19 cellular contexts compared by ENCODE assay signal in genomic region chr3:37240170-37240945, GRCh38. TPM values are rescaled to one million over a fixed set of nuclear protein-coding genes. Genes with fewer than 3 reads are reported as not detected.
DNase-seq lines count a peak whose midpoint lies in the region; ATAC-seq, FAIRE-seq and TF ChIP-seq lines count a peak whose summit lies in the region.
"Had no signal": no experiment of that assay in that cellular context is flagged by ENCODE, and none has a peak within 500 bp of the region (broad histone marks: within the 10 kb centered on the region; RNA-seq: fewer than 3 reads in every experiment).

No MANE protein-coding gene starts in this region.

- peak overlapping the region in 1 of 11 experiments; percentile 48; a peak in 1 of 22 replicates for H3K9ac ChIP-seq in BLaER1 treated with 17β-estradiol and CSF1 and Interleukin-3, amounts not matched to agents 10 nM and 100 nM

- peaks cover 0 to 16% (median 13%) of the 10 kb centered on the region in 11 experiments; a peak in 13 of 22 replicates for H4K20me1 ChIP-seq in BLaER1 treated with 17β-estradiol and CSF1 and Interleukin-3, amounts not matched to agents 10 nM and 100 nM

- H3K9me3 Mint-ChIP-seq in nephron = no peaks in the 10 kb centered on the region
- H3K9me3 Mint-ChIP-seq in activated T-helper 2 cell treated with anti-CD3 and anti-CD28 coated beads, Interferon-gamma antibody, Interleukin-2, Interleukin-4, amounts not matched to agents 10 μg/mL and 5 μg/mL and 100 μg/mL, durations not matched to agents 14 hours and 24 hours and 36 hours = no peaks in the 10 kb centered on the region

- no peak overlapping the region for H3K4me3 ChIP-seq in BLaER1 treated with 17β-estradiol and CSF1 and Interleukin-3, amounts not matched to agents 10 nM and 100 nM
- H3K4me3 ChIP-seq in RWPE2 (ENCODE audit: severe bottlenecking) = no peak overlapping the region
- H3K4me3 ChIP-seq: SJCRH30 had no signal

- ATAC-seq in RWPE2 (ENCODE audit: low read depth) (no peak), GM19351 (IDR thresholded peaks at IDR 0.05; ENCODE audit: unreplicated experiment) (no peak)
- ATAC-seq: HCT116 had no signal

- peak overlapping the region in 2 of 3 experiments; percentile 8 to 60 for H3K27ac Mint-ChIP-seq in nephron
- no peak overlapping the region for H3K27ac Mint-ChIP-seq in activated T-helper 2 cell treated with anti-CD3 and anti-CD28 coated beads, Interferon-gamma antibody, Interleukin-2, Interleukin-4, amounts not matched to agents 10 μg/mL and 5 μg/mL and 100 μg/mL, durations not matched to agents 14 hours and 24 hours and 36 hours

- intact Hi-C loops in activated T-helper 2 cell treated with anti-CD3 and anti-CD28 coated beads, Interferon-gamma antibody, Interleukin-2, Interleukin-4, amounts not matched to agents 10 μg/mL and 5 μg/mL and 100 μg/mL, durations not matched to agents 14 hours and 24 hours and 36 hours (cut with micrococcal nuclease) = no loop called here

- no peak for TF ChIP-seq POLR2A in GM12892 (IDR thresholded peaks at IDR 0.05; ENCODE audit: low read depth, low read length)

- DNase-seq in ELR (ENCODE audit: low read depth) = peak; percentile 34
- no peak for DNase-seq in RWPE2 (ENCODE audit: low spot score)
- DNase-seq in activated T-helper 2 cell treated with anti-CD3 and anti-CD28 coated beads, Interferon-gamma antibody, Interleukin-2, Interleukin-4, amounts not matched to agents 10 μg/mL and 5 μg/mL and 100 μg/mL, durations not matched to agents 14 hours and 24 hours and 36 hours (ENCODE audit: low spot score) = no peak
- no peak for DNase-seq in GM12892 (ENCODE audit: insufficient read length)
- DNase-seq: ACHN, KG1, MM.1S, NCI-H1417, NCI-H2029, NCI-H510A treated with DMSO at 0.1 percent for 48 hours, OCI-M1, RPMI8226 had no signal

- no peaks in the 10 kb centered on the region for H3K36me3 Mint-ChIP-seq in nephron (ENCODE audit: low read depth)
- peaks cover 11% of the 10 kb centered on the region for H3K36me3 Mint-ChIP-seq in activated T-helper 2 cell treated with anti-CD3 and anti-CD28 coated beads, Interferon-gamma antibody, Interleukin-2, Interleukin-4, amounts not matched to agents 10 μg/mL and 5 μg/mL and 100 μg/mL, durations not matched to agents 14 hours and 24 hours and 36 hours (ENCODE audit: low read depth)

- no peaks in the 10 kb centered on the region for H3K9me3 ChIP-seq in BLaER1 treated with 17β-estradiol and CSF1 and Interleukin-3, amounts not matched to agents 10 nM and 100 nM (replicated peaks in 1 of 11)
- no peaks in the 10 kb centered on the region for H3K9me3 ChIP-seq in RWPE2 (ENCODE audit: severe bottlenecking)
- H3K9me3 ChIP-seq: SJCRH30 had no signal

- no peak for TF ChIP-seq CTCF in RWPE2 (IDR thresholded peaks at IDR 0.05; ENCODE audit: poor library complexity, severe bottlenecking)
- no peak for TF ChIP-seq CTCF in nephron (IDR thresholded peaks at IDR 0.05; ENCODE audit: unreplicated experiment in 3 of 3)

- no peaks in the 10 kb centered on the region for H3K27me3 ChIP-seq in BLaER1 treated with 17β-estradiol and CSF1 and Interleukin-3, amounts not matched to agents 10 nM and 100 nM
- H3K27me3 ChIP-seq in RWPE2 (ENCODE audit: insufficient read depth, poor library complexity, severe bottlenecking) = no peaks in the 10 kb centered on the region
- H3K27me3 ChIP-seq: SJCRH30 had no signal

- no peaks in the 10 kb centered on the region for H3K27me3 Mint-ChIP-seq in nephron (ENCODE audit: low read depth)
- peaks cover 3% of the 10 kb centered on the region for H3K27me3 Mint-ChIP-seq in activated T-helper 2 cell treated with anti-CD3 and anti-CD28 coated beads, Interferon-gamma antibody, Interleukin-2, Interleukin-4, amounts not matched to agents 10 μg/mL and 5 μg/mL and 100 μg/mL, durations not matched to agents 14 hours and 24 hours and 36 hours (ENCODE audit: low read depth)

- peak overlapping the region; percentile 38 to 76 (median 45) for H3K4me3 Mint-ChIP-seq in nephron
- no peak overlapping the region for H3K4me3 Mint-ChIP-seq in activated T-helper 2 cell treated with anti-CD3 and anti-CD28 coated beads, Interferon-gamma antibody, Interleukin-2, Interleukin-4, amounts not matched to agents 10 μg/mL and 5 μg/mL and 100 μg/mL, durations not matched to agents 14 hours and 24 hours and 36 hours (ENCODE audit: low read depth)

- H3K4me1 Mint-ChIP-seq in nephron = peaks cover 31% of the 10 kb centered on the region
- peaks cover 20% of the 10 kb centered on the region for H3K4me1 Mint-ChIP-seq in activated T-helper 2 cell treated with anti-CD3 and anti-CD28 coated beads, Interferon-gamma antibody, Interleukin-2, Interleukin-4, amounts not matched to agents 10 μg/mL and 5 μg/mL and 100 μg/mL, durations not matched to agents 14 hours and 24 hours and 36 hours (ENCODE audit: low read depth)

- peak overlapping the region in 8 of 11 experiments; percentile 2 to 56 (median 30); a peak in 11 of 22 replicates for H3K4me2 ChIP-seq in BLaER1 treated with 17β-estradiol and CSF1 and Interleukin-3, amounts not matched to agents 10 nM and 100 nM

- no peaks in the 10 kb centered on the region; a peak in 1 of 22 replicates for H3K36me3 ChIP-seq in BLaER1 treated with 17β-estradiol and CSF1 and Interleukin-3, amounts not matched to agents 10 nM and 100 nM
- peaks cover 9% of the 10 kb centered on the region for H3K36me3 ChIP-seq in RWPE2 (ENCODE audit: low read depth)
- H3K36me3 ChIP-seq: SJCRH30 had no signal

- FAIRE-seq in GM12892 (lab: Jason Lieb, UNC) = no peak
- FAIRE-seq: GM18507 had no signal

- H3K4me1 ChIP-seq in BLaER1 treated with 17β-estradiol and CSF1 and Interleukin-3, amounts not matched to agents 10 nM and 100 nM = peaks cover 24 to 43% (median 35%) of the 10 kb centered on the region in 10 experiments
- H3K4me1 ChIP-seq in RWPE2 (ENCODE audit: insufficient read depth, poor library complexity, severe bottlenecking) = peaks cover 22% of the 10 kb centered on the region

- peak overlapping the region in 4 of 11 experiments; percentile 36 to 64 (median 56); a peak in 8 of 22 replicates for H3K27ac ChIP-seq in BLaER1 treated with 17β-estradiol and CSF1 and Interleukin-3, amounts not matched to agents 10 nM and 100 nM
- H3K27ac ChIP-seq in RWPE2 (ENCODE audit: poor library complexity, severe bottlenecking) = peak overlapping the region; percentile 9
- H3K27ac ChIP-seq: HL-60, SJCRH30 had no signal

RNA-seq across cellular contexts. Expression of gene GOLGA4, which starts 2.7 kb away (rescaled TPM):
- total RNA-seq in activated T-helper 2 cell treated with anti-CD3 and anti-CD28 coated beads, Interferon-gamma antibody, Interleukin-2, Interleukin-4, amounts not matched to agents 10 μg/mL and 5 μg/mL and 100 μg/mL, durations not matched to agents 14 hours and 24 hours and 36 hours = 40.0 and 41.4 TPM in 2 replicates
- 26.1 TPM for polyA plus RNA-seq in GM12892 (2012; ENCODE audit: missing spikeins)
